1 cellular context compared by ENCODE assay signal in genomic region chr6:129685640-129686031, GRCh38.
TF ChIP-seq lines count a peak whose summit lies in the region.

No MANE protein-coding gene starts in this region.

TF ChIP-seq in HepG2, 621 proteins besides CTCF, POLR2A, EP300 and RAD21:
- TF ChIP-seq JARID2 (CRISPR knock-in tag; IDR thresholded peaks at IDR 0.05; ENCODE audit: insufficient replicate concordance) (no peak), GPBP1L1 (CRISPR knock-in tag; IDR thresholded peaks at IDR 0.05) (no peak), ZNF451 (CRISPR knock-in tag; IDR thresholded peaks at IDR 0.05) (no peak), NBN (conservative IDR thresholded peaks at IDR 0.05) (no peak), AFF4 (CRISPR knock-in tag; IDR thresholded peaks at IDR 0.05) (no peak), ARID5B (CRISPR knock-in tag; IDR thresholded peaks at IDR 0.05) (no peak), RNF219 (CRISPR knock-in tag; IDR thresholded peaks at IDR 0.05) (no peak), HBP1 (CRISPR knock-in tag; IDR thresholded peaks at IDR 0.05; ENCODE audit: low read depth) (no peak), ZNF484 (CRISPR knock-in tag; IDR thresholded peaks at IDR 0.05; ENCODE audit: borderline replicate concordance, low read depth) (no peak), HHEX (CRISPR knock-in tag; IDR thresholded peaks at IDR 0.05) (no peak), RBM39 (IDR thresholded peaks at IDR 0.05; ENCODE audit: low read depth, low read length, poor library complexity, severe bottlenecking) (no peak), ZNF281 (CRISPR knock-in tag; IDR thresholded peaks at IDR 0.05; ENCODE audit: borderline replicate concordance) (no peak)
